Comparison of ENCODE assay signal across 8 cellular contexts in the genomic region with DNA sequence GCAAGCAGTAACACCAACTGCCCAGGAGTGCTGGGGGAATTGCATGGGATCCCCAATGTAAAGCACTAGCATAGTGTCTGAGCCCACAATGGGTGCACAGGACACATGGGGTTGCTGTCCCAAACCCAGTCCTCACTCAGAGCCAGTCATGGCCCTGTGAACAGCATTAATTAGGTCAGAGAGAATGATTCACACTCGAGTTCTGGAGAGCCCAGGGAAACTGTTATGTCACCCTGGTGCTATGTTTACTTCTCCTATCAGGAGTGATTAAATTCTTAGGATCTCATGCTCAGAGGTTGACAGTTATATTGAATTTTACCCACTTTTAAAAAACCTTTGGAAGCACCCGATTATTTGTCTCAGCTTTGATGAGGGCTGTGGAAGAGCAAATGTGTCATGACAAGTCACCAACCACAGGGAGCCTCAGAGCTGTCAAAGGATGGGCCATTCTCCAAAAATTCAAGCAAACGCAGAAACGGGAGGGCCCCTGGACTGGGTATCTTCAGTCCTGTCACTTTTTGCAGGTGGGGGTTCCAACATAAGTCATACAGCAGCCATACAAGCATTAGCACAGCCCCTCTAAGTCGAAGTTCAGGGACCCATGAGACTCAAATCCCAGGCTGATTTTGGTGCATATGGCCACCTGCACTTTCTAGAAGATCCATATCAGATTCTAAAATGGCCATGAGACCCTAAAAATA. TPM values are rescaled to one million over a fixed set of nuclear protein-coding genes. Genes with fewer than 3 reads are reported as not detected.
DNase-seq lines count a peak whose midpoint lies in the region; ATAC-seq and TF ChIP-seq lines count a peak whose summit lies in the region.

No MANE protein-coding gene starts in this region.

- H3K9ac ChIP-seq in skeletal muscle satellite cell (ENCODE audit: low read depth, low read length): peak overlapping the region; percentile 91

- H3K4me3 ChIP-seq in right atrium auricular region: peak overlapping the region; percentile 69 to 83
- peak overlapping the region; percentile 97 for H3K4me3 ChIP-seq in skeletal muscle satellite cell (ENCODE audit: low read length)

- POLR2A ChIA-PET in activated CD8-positive, alpha-beta T cell treated with anti-CD3 and anti-CD28 coated beads, Interleukin-2, amount 10 ng/mL, durations not matched to agents 7 days and 5 days (lab: Charles Lee): interaction anchor here (1.5 kb wide), 1 partner anchor 8 kb away, joined by 4 read pairs; no protein-coding TSS in a partner anchor

- H3K9me3 Mint-ChIP-seq in activated CD8-positive, alpha-beta T cell treated with anti-CD3 and anti-CD28 coated beads, Interleukin-2, amount 10 ng/mL, durations not matched to agents 7 days and 5 days (ENCODE audit: insufficient read depth): no peaks in the 10 kb centered on the region

- no peak for TF ChIP-seq CTCF in right atrium auricular region (IDR thresholded peaks at IDR 0.05)

- H3K27me3 ChIP-seq in right atrium auricular region (no peaks in the 10 kb centered on the region), skeletal muscle satellite cell (ENCODE audit: control insufficient read depth, insufficient read depth, low read length) (no peaks in the 10 kb centered on the region)

- H3K4me1 ChIP-seq in right atrium auricular region: peaks cover 0 to 63% of the 10 kb centered on the region in 2 donors
- peaks cover 34% of the 10 kb centered on the region for H3K4me1 ChIP-seq in skeletal muscle satellite cell (ENCODE audit: control insufficient read depth, insufficient read depth, low read length)

- H3K27ac Mint-ChIP-seq in activated CD8-positive, alpha-beta T cell treated with anti-CD3 and anti-CD28 coated beads, Interleukin-2, amount 10 ng/mL, durations not matched to agents 7 days and 5 days: peak overlapping the region; percentile 69

- H3K36me3 ChIP-seq in right atrium auricular region (no peaks in the 10 kb centered on the region), skeletal muscle satellite cell (ENCODE audit: insufficient read depth, low read length) (peaks cover 4% of the 10 kb centered on the region)

- peak; percentile 50 for DNase-seq in activated CD8-positive, alpha-beta memory T cell treated with anti-CD3 and anti-CD28 coated beads for 24 hours
- no peak for DNase-seq in activated CD8-positive, alpha-beta memory T cell treated with anti-CD3 and anti-CD28 coated beads, Interleukin-2, amount 50 U/mL, for 4 hours
- no peak for DNase-seq in activated CD8-positive, alpha-beta T cell treated with anti-CD3 and anti-CD28 coated beads, Interleukin-2, amount 10 ng/mL, durations not matched to agents 7 days and 5 days
- DNase-seq in right atrium auricular region (ENCODE audit: low spot score) (peak; percentile 70), NCI-H2029 treated with DMSO at 0.1 percent for 48 hours (lab: John Stamatoyannopoulos, UW) (no peak), middle frontal gyrus (ENCODE audit: extremely low spot score, low spot score) (no peak)

- H3K4me3 Mint-ChIP-seq in activated CD8-positive, alpha-beta T cell treated with anti-CD3 and anti-CD28 coated beads, Interleukin-2, amount 10 ng/mL, durations not matched to agents 7 days and 5 days: peak overlapping the region; percentile 82

- no peak for ATAC-seq in activated CD8-positive, alpha-beta T cell treated with anti-CD3 and anti-CD28 coated beads, Interleukin-2, amount 10 ng/mL, durations not matched to agents 7 days and 5 days
- ATAC-seq in HG02763 (IDR thresholded peaks at IDR 0.05; ENCODE audit: unreplicated experiment): no peak

- H3K27me3 Mint-ChIP-seq in activated CD8-positive, alpha-beta T cell treated with anti-CD3 and anti-CD28 coated beads, Interleukin-2, amount 10 ng/mL, durations not matched to agents 7 days and 5 days (ENCODE audit: low read depth): no peaks in the 10 kb centered on the region

- peaks cover 20% of the 10 kb centered on the region for H3K4me1 Mint-ChIP-seq in activated CD8-positive, alpha-beta T cell treated with anti-CD3 and anti-CD28 coated beads, Interleukin-2, amount 10 ng/mL, durations not matched to agents 7 days and 5 days (ENCODE audit: low read depth)

- H3K4me2 ChIP-seq in skeletal muscle satellite cell (ENCODE audit: low read length): peak overlapping the region; percentile 87

- peak overlapping the region; percentile 94 to 96 for H3K27ac ChIP-seq in right atrium auricular region

- H3K36me3 Mint-ChIP-seq in activated CD8-positive, alpha-beta T cell treated with anti-CD3 and anti-CD28 coated beads, Interleukin-2, amount 10 ng/mL, durations not matched to agents 7 days and 5 days (ENCODE audit: low read depth): peaks cover 11% of the 10 kb centered on the region

- CTCF ChIA-PET in activated CD8-positive, alpha-beta T cell treated with anti-CD3 and anti-CD28 coated beads, Interleukin-2, amount 10 ng/mL, durations not matched to agents 7 days and 5 days (lab: Charles Lee): interaction anchor here (2.1 kb wide), 1 partner anchor 25 kb away, joined by 8 read pairs; no protein-coding TSS in a partner anchor

- H3K9me3 ChIP-seq in right atrium auricular region (no peaks in the 10 kb centered on the region), skeletal muscle satellite cell (replicated peaks; ENCODE audit: low read length) (no peaks in the 10 kb centered on the region)

RNA-seq across cellular contexts. Expression of gene RASSF4, which starts 1.3 kb away (rescaled TPM):
- total RNA-seq in activated CD8-positive, alpha-beta T cell treated with anti-CD3 and anti-CD28 coated beads, Interleukin-2, amount 10 ng/mL, durations not matched to agents 7 days and 5 days: 1 to 10 TPM in 1 of 2 experiments, under 1 TPM in 1; 0.76 to 1.6 TPM
- 10 to 100 TPM; 43.3 to 43.4 TPM for total RNA-seq in right atrium auricular region
- 1.8 and 10.5 TPM in 2 replicates for total RNA-seq in skeletal muscle satellite cell (2012; rRNA removed)

RNA-seq across cellular contexts. Expression of gene DEPP1, which starts 20.3 kb away (rescaled TPM):
- total RNA-seq in activated CD8-positive, alpha-beta T cell treated with anti-CD3 and anti-CD28 coated beads, Interleukin-2, amount 10 ng/mL, durations not matched to agents 7 days and 5 days: not detected
- 100 to 1,000 TPM in 1 of 2 donors, 10 to 100 TPM in 1; 68.8 to 143 TPM for total RNA-seq in right atrium auricular region
- total RNA-seq in skeletal muscle satellite cell (2012; rRNA removed): 6.1 and 10.1 TPM in 2 replicates

RNA-seq across cellular contexts. Expression of gene ZNF22, which starts 42.4 kb away (rescaled TPM):
- 10 to 100 TPM; 44.6 to 45.2 TPM for total RNA-seq in activated CD8-positive, alpha-beta T cell treated with anti-CD3 and anti-CD28 coated beads, Interleukin-2, amount 10 ng/mL, durations not matched to agents 7 days and 5 days
- total RNA-seq in right atrium auricular region: 10 to 100 TPM; 19.3 to 20.5 TPM
- total RNA-seq in skeletal muscle satellite cell (2012; rRNA removed): 9.2 and 9.4 TPM in 2 replicates

RNA-seq across cellular contexts. Expression of gene TMEM72, which starts 47.2 kb away (rescaled TPM):
- total RNA-seq in activated CD8-positive, alpha-beta T cell treated with anti-CD3 and anti-CD28 coated beads, Interleukin-2, amount 10 ng/mL, durations not matched to agents 7 days and 5 days: not detected
- total RNA-seq in right atrium auricular region: under 1 TPM in 1 of 2 donors, not detected in 1; 0.15 TPM
- total RNA-seq in skeletal muscle satellite cell (2012; rRNA removed): not detected in 2 replicates

Comparison
In these comparisons a context has a peak if more than half of its experiments do, and no peak if none do; other contexts are left out.
1. DNase-seq: peak in activated CD8-positive, alpha-beta memory T cell treated with anti-CD3 and anti-CD28 coated beads for 24 hours (single experiment) and right atrium auricular region (single experiment); none in activated CD8-positive, alpha-beta memory T cell treated with anti-CD3 and anti-CD28 coated beads, Interleukin-2, amount 50 U/mL, for 4 hours (single experiment), activated CD8-positive, alpha-beta T cell treated with anti-CD3 and anti-CD28 coated beads, Interleukin-2, amount 10 ng/mL, durations not matched to agents 7 days and 5 days (single experiment), NCI-H2029 treated with DMSO at 0.1 percent for 48 hours (single experiment) and middle frontal gyrus (single experiment).
2. RNA of gene RASSF4, which starts 1.3 kb away (total RNA-seq): 43.3 to 43.4 TPM in right atrium auricular region; 0.76 to 1.6 TPM in activated CD8-positive, alpha-beta T cell treated with anti-CD3 and anti-CD28 coated beads, Interleukin-2, amount 10 ng/mL, durations not matched to agents 7 days and 5 days; every median in the first group is over 10 times any median in the second.
3. RNA of gene DEPP1, which starts 20.3 kb away (total RNA-seq): 68.8 to 143 TPM in right atrium auricular region; not detected in activated CD8-positive, alpha-beta T cell treated with anti-CD3 and anti-CD28 coated beads, Interleukin-2, amount 10 ng/mL, durations not matched to agents 7 days and 5 days; every median in the first group is over 10 times any median in the second.